ENCODE assay signal across 14 cellular contexts in genomic region chrX:107704587-107704986, GRCh38.
DNase-seq lines count a peak whose midpoint lies in the region; ATAC-seq and TF ChIP-seq lines count a peak whose summit lies in the region.
"Had no signal": no experiment of that assay in that cellular context is flagged by ENCODE, and none has a peak within 500 bp of the region (broad histone marks: within the 10 kb centered on the region; RNA-seq: fewer than 3 reads in every experiment).

No MANE protein-coding gene starts in this region.

- H3K36me3 Mint-ChIP-seq in nephron progenitor cell (ENCODE audit: low read depth): no peaks in the 10 kb centered on the region
- H3K36me3 Mint-ChIP-seq in activated T-helper 2 cell treated with anti-CD3 and anti-CD28 coated beads, Interferon-gamma antibody, Interleukin-2, Interleukin-4, amounts not matched to agents 10 μg/mL and 5 μg/mL and 100 μg/mL, durations not matched to agents 14 hours and 24 hours and 36 hours (ENCODE audit: low read depth): no peaks in the 10 kb centered on the region

- H2AFZ ChIP-seq in hepatocyte: no peak overlapping the region

- WGBS in right cardiac atrium: 85% methylated on average over 2 of the region's 2 CpGs
- 88% methylated on average over 2 of the region's 2 CpGs for WGBS in hepatocyte (ENCODE audit: low lambda C conversion rate, missing lambda C conversion rate)
- WGBS in adrenal gland, 4 donors: 43 to 73% (median 65%) methylated on average over 2 of the region's 2 CpGs

- no peak overlapping the region for H3K4me3 Mint-ChIP-seq in nephron progenitor cell
- no peak overlapping the region for H3K4me3 Mint-ChIP-seq in activated T-helper 2 cell treated with anti-CD3 and anti-CD28 coated beads, Interferon-gamma antibody, Interleukin-2, Interleukin-4, amounts not matched to agents 10 μg/mL and 5 μg/mL and 100 μg/mL, durations not matched to agents 14 hours and 24 hours and 36 hours (ENCODE audit: low read depth)

- peak overlapping the region; percentile 87 for H3K27ac Mint-ChIP-seq in nephron progenitor cell
- H3K27ac Mint-ChIP-seq in activated T-helper 2 cell treated with anti-CD3 and anti-CD28 coated beads, Interferon-gamma antibody, Interleukin-2, Interleukin-4, amounts not matched to agents 10 μg/mL and 5 μg/mL and 100 μg/mL, durations not matched to agents 14 hours and 24 hours and 36 hours: no peak overlapping the region

- no peaks in the 10 kb centered on the region for H3K36me3 ChIP-seq in hepatocyte (replicated peaks; ENCODE audit: insufficient read depth, low read depth)
- H3K36me3 ChIP-seq in adrenal gland (replicated peaks in 1 of 2): no peaks in the 10 kb centered on the region
- H3K36me3 ChIP-seq: BLaER1 had no signal

- H3K79me2 ChIP-seq in hepatocyte: no peaks in the 10 kb centered on the region

- H3K27me3 ChIP-seq in right cardiac atrium (ENCODE audit: control insufficient read depth, insufficient read depth) (no peaks in the 10 kb centered on the region), hepatocyte (no peaks in the 10 kb centered on the region), adrenal gland (no peaks in the 10 kb centered on the region)

- no peak for ATAC-seq in right cardiac atrium
- ATAC-seq: HCT116 had no signal

- no peaks in the 10 kb centered on the region for H4K20me1 ChIP-seq in hepatocyte (ENCODE audit: insufficient read depth, poor library complexity, severe bottlenecking)
- H4K20me1 ChIP-seq: BLaER1 had no signal

- in situ Hi-C loops in KBM-7 (cut with MboI; ENCODE audit: low pct_unique_long_range_greater_than_20kb, low sequenced_read_pairs): no loop called here

- H3K4me1 ChIP-seq in right cardiac atrium (ENCODE audit: control insufficient read depth, insufficient read depth, low read length) (peaks cover 1% of the 10 kb centered on the region), hepatocyte (ENCODE audit: insufficient read depth) (peaks cover 7% of the 10 kb centered on the region), adrenal gland (replicated peaks in 1 of 2) (peaks cover 0 to 13% of the 10 kb centered on the region in 2 donors)

- TF ChIP-seq POLR2A in adrenal gland (IDR thresholded peaks at IDR 0.05): no peak

- H3K4me1 Mint-ChIP-seq in nephron progenitor cell: peaks cover 54% of the 10 kb centered on the region
- H3K4me1 Mint-ChIP-seq in activated T-helper 2 cell treated with anti-CD3 and anti-CD28 coated beads, Interferon-gamma antibody, Interleukin-2, Interleukin-4, amounts not matched to agents 10 μg/mL and 5 μg/mL and 100 μg/mL, durations not matched to agents 14 hours and 24 hours and 36 hours (ENCODE audit: low read depth): peaks cover 15% of the 10 kb centered on the region

- peaks cover 7% of the 10 kb centered on the region for H3K27me3 Mint-ChIP-seq in nephron progenitor cell (ENCODE audit: low read depth, poor library complexity)
- no peaks in the 10 kb centered on the region for H3K27me3 Mint-ChIP-seq in activated T-helper 2 cell treated with anti-CD3 and anti-CD28 coated beads, Interferon-gamma antibody, Interleukin-2, Interleukin-4, amounts not matched to agents 10 μg/mL and 5 μg/mL and 100 μg/mL, durations not matched to agents 14 hours and 24 hours and 36 hours (ENCODE audit: low read depth)

- no peak overlapping the region for H3K4me2 ChIP-seq in hepatocyte
- H3K4me2 ChIP-seq: BLaER1 had no signal

- TF ChIP-seq CTCF in hepatocyte (IDR thresholded peaks at IDR 0.05; ENCODE audit: poor library complexity): no peak
- TF ChIP-seq CTCF in nephron progenitor cell (IDR thresholded peaks at IDR 0.05): no peak
- TF ChIP-seq CTCF in adrenal gland (IDR thresholded peaks at IDR 0.05): no peak

- H3K9me3 ChIP-seq in right cardiac atrium (ENCODE audit: control insufficient read depth, low read length) (no peaks in the 10 kb centered on the region), hepatocyte (ENCODE audit: low read depth) (no peaks in the 10 kb centered on the region), adrenal gland (replicated peaks in 1 of 3) (no peaks in the 10 kb centered on the region)
- H3K9me3 ChIP-seq: BLaER1 had no signal

- intact Hi-C loops in cardiac septum (cut with DNase I) (no loop called here), right cardiac atrium (cut with DNase I) (no loop called here), adrenal gland (cut with DNase I) (no loop called here)
- intact Hi-C loops in activated T-helper 2 cell treated with anti-CD3 and anti-CD28 coated beads, Interferon-gamma antibody, Interleukin-2, Interleukin-4, amounts not matched to agents 10 μg/mL and 5 μg/mL and 100 μg/mL, durations not matched to agents 14 hours and 24 hours and 36 hours (cut with micrococcal nuclease): no loop called here

- H3K9me3 Mint-ChIP-seq in nephron progenitor cell: peaks cover 46% of the 10 kb centered on the region
- H3K9me3 Mint-ChIP-seq in activated T-helper 2 cell treated with anti-CD3 and anti-CD28 coated beads, Interferon-gamma antibody, Interleukin-2, Interleukin-4, amounts not matched to agents 10 μg/mL and 5 μg/mL and 100 μg/mL, durations not matched to agents 14 hours and 24 hours and 36 hours: no peaks in the 10 kb centered on the region

- H3K27ac ChIP-seq in right cardiac atrium (ENCODE audit: low read length): no peak overlapping the region
- H3K27ac ChIP-seq in hepatocyte: peak overlapping the region; percentile 65
- peak overlapping the region in 1 of 5 donors; percentile 43 for H3K27ac ChIP-seq in adrenal gland
- H3K27ac ChIP-seq: BLaER1 had no signal

- H3K9me2 ChIP-seq in hepatocyte (replicated peaks; ENCODE audit: insufficient read depth): no peaks in the 10 kb centered on the region

- DNase-seq in cardiac septum (ENCODE audit: low spot score) (peak; percentile 29), right cardiac atrium (no peak), hepatocyte (ENCODE audit: low spot score) (no peak), nephron progenitor cell (no peak), adrenal gland (no peak), KBM-7 (no peak), ecto neural progenitor cell (ENCODE audit: low spot score) (no peak)
- DNase-seq in activated T-helper 2 cell treated with anti-CD3 and anti-CD28 coated beads, Interferon-gamma antibody, Interleukin-2, Interleukin-4, amounts not matched to agents 10 μg/mL and 5 μg/mL and 100 μg/mL, durations not matched to agents 14 hours and 24 hours and 36 hours (ENCODE audit: low spot score): no peak
- DNase-seq: 8988T, AML-193, DMS53, GF-D8 had no signal

- H3K4me3 ChIP-seq in right cardiac atrium (ENCODE audit: low read length) (no peak overlapping the region), hepatocyte (no peak overlapping the region), adrenal gland (no peak overlapping the region)
- H3K4me3 ChIP-seq: BLaER1 had no signal
